Comparison of ENCODE assay signal across 8 cellular contexts in the genomic region with DNA sequence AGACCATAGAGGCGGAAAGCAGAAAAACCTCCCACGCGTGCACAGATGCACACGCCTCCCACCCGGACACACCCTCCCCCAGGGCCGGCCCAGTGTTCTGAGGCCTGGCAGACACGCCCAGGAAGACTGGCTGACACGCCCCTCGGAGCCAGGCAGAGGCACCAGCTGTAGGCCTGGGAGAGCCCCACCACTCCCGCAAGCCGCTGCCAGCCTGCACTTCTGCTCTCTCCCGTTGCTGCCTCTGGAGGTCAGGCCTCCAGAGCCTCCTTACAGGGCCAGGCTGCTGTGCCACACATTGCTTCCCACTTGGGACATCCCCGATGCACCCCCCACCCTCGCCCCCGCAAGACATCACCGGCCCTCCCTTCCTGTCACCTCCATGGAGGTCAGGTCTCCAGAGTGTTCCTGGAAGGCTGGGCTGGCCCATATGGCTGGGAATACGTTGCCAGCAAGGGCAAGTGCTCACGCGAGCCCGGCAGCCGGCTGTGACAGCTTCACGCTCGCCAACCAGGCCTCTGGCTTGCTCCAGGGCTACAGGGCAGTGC. TPM values are rescaled to one million over a fixed set of nuclear protein-coding genes. Genes with fewer than 3 reads are reported as not detected.
DNase-seq lines count a peak whose midpoint lies in the region; ATAC-seq and TF ChIP-seq lines count a peak whose summit lies in the region.

No MANE protein-coding gene starts in this region.

- no peaks in the 10 kb centered on the region for H3K36me3 ChIP-seq in BE2C
- H3K36me3 ChIP-seq in naive thymus-derived CD4-positive, alpha-beta T cell (ENCODE audit: control insufficient read depth in 2 of 3, insufficient read depth in 3 of 3, low read length in 3 of 3) = no peaks in the 10 kb centered on the region
- no peaks in the 10 kb centered on the region for H3K36me3 ChIP-seq in thyroid gland

- no peak overlapping the region for H3K27ac ChIP-seq in naive thymus-derived CD4-positive, alpha-beta T cell (ENCODE audit: low read depth, low read length)
- H3K27ac ChIP-seq in thyroid gland = no peak overlapping the region

- H3K27me3 ChIP-seq in BE2C = no peaks in the 10 kb centered on the region
- no peaks in the 10 kb centered on the region for H3K27me3 ChIP-seq in naive thymus-derived CD4-positive, alpha-beta T cell (ENCODE audit: control insufficient read depth in 2 of 2, insufficient read depth in 2 of 2, low read length in 2 of 2)
- no peaks in the 10 kb centered on the region for H3K27me3 ChIP-seq in thyroid gland

- no peak overlapping the region for H3K4me3 Mint-ChIP-seq in activated B cell treated with CpG ODN at 0.5 μM for 24 hours
- peak overlapping the region in 5 of 10 donors; percentile 10 to 53 (median 46) for H3K4me3 Mint-ChIP-seq in naive thymus-derived CD4-positive, alpha-beta T cell

- no peak overlapping the region for H3K27ac Mint-ChIP-seq in activated B cell treated with CpG ODN at 0.5 μM for 24 hours
- peak overlapping the region in 1 of 9 donors; percentile 24 for H3K27ac Mint-ChIP-seq in naive thymus-derived CD4-positive, alpha-beta T cell

- H3K27me3 Mint-ChIP-seq in activated B cell treated with CpG ODN at 0.5 μM for 24 hours = peaks cover 13% of the 10 kb centered on the region
- H3K27me3 Mint-ChIP-seq in naive thymus-derived CD4-positive, alpha-beta T cell = peaks cover 0 to 5% (median 0%) of the 10 kb centered on the region in 5 donors

- no peaks in the 10 kb centered on the region for H3K9me3 Mint-ChIP-seq in activated B cell treated with CpG ODN at 0.5 μM for 24 hours
- no peaks in the 10 kb centered on the region for H3K9me3 Mint-ChIP-seq in naive thymus-derived CD4-positive, alpha-beta T cell

- peaks cover 8% of the 10 kb centered on the region for H3K4me1 ChIP-seq in BE2C
- peaks cover 3 to 8% of the 10 kb centered on the region in 2 donors for H3K4me1 ChIP-seq in naive thymus-derived CD4-positive, alpha-beta T cell (ENCODE audit: control insufficient read depth in 2 of 2, insufficient read depth in 2 of 2, low read length in 2 of 2)
- H3K4me1 ChIP-seq in thyroid gland = peaks cover 3 to 18% of the 10 kb centered on the region in 2 donors

- POLR2A ChIA-PET in activated B cell treated with CpG ODN at 0.5 μM for 24 hours (lab: Charles Lee) = no interaction called here
- POLR2A ChIA-PET in naive thymus-derived CD4-positive, alpha-beta T cell (lab: Charles Lee) = no interaction called here

- TF ChIP-seq CTCF in BE2C (IDR thresholded peaks at IDR 0.05; ENCODE audit: low read depth, low read length) = no peak; the same call in 1 of the 2 replicates
- TF ChIP-seq CTCF in activated B cell treated with CpG ODN at 0.5 μM for 24 hours (IDR thresholded peaks at IDR 0.05) = no peak
- TF ChIP-seq CTCF in thyroid gland (IDR thresholded peaks at IDR 0.05) = no peak

- TF ChIP-seq POLR2A in thyroid gland (IDR thresholded peaks at IDR 0.05) = no peak

- peaks cover 14% of the 10 kb centered on the region for H3K4me1 Mint-ChIP-seq in activated B cell treated with CpG ODN at 0.5 μM for 24 hours
- H3K4me1 Mint-ChIP-seq in naive thymus-derived CD4-positive, alpha-beta T cell = peaks cover 0 to 25% (median 5%) of the 10 kb centered on the region in 7 donors

- ATAC-seq in activated B cell treated with CpG ODN at 0.5 μM for 24 hours (ENCODE audit: low read depth) (peak; percentile 91), GM21367 (IDR thresholded peaks at IDR 0.05; ENCODE audit: unreplicated experiment) (no peak)
- peak; percentile 97 for ATAC-seq in naive thymus-derived CD4-positive, alpha-beta T cell

- DNase-seq in BE2C (peak; percentile 76), MV-4-11 (lab: John Stamatoyannopoulos, UW) (peak; percentile 76), activated B cell treated with CpG ODN at 0.5 μM for 24 hours (peak; percentile 23), dermis blood vessel endothelial cell (peak; percentile 44), thyroid gland (peak; percentile 21 to 27), mesenteric fat pad (ENCODE audit: low spot score) (no peak)
- DNase-seq in naive thymus-derived CD4-positive, alpha-beta T cell = peak; percentile 43 to 78 (median 72)

- WGBS in thyroid gland, 2 donors = 56 to 70% methylated on average over 12 to 22 of the region's 23 CpGs

- H3K9me3 ChIP-seq in BE2C (no peaks in the 10 kb centered on the region), thyroid gland (no peaks in the 10 kb centered on the region)
- no peaks in the 10 kb centered on the region for H3K9me3 ChIP-seq in naive thymus-derived CD4-positive, alpha-beta T cell (ENCODE audit: control insufficient read depth in 2 of 3, low read length in 3 of 3)

- intact Hi-C loops in activated B cell treated with CpG ODN at 0.5 μM for 24 hours (cut with micrococcal nuclease) (no loop called here), thyroid gland (cut with DNase I) (no loop called here)
- intact Hi-C loops in naive thymus-derived CD4-positive, alpha-beta T cell (cut with micrococcal nuclease) = loop anchor here in 1 of 2 donors (2.0 kb wide), 1 partner anchor 63 kb away; no protein-coding TSS in a partner anchor

- CTCF ChIA-PET in activated B cell treated with CpG ODN at 0.5 μM for 24 hours (lab: Charles Lee) = no interaction called here
- CTCF ChIA-PET in naive thymus-derived CD4-positive, alpha-beta T cell (lab: Charles Lee) = no interaction called here

- H3K4me3 ChIP-seq in BE2C (ENCODE audit: low read depth, low read length) = no peak overlapping the region
- no peak overlapping the region for H3K4me3 ChIP-seq in naive thymus-derived CD4-positive, alpha-beta T cell (ENCODE audit: low read length)
- no peak overlapping the region for H3K4me3 ChIP-seq in thyroid gland (replicated peaks in 1 of 3)

- H3K36me3 Mint-ChIP-seq in activated B cell treated with CpG ODN at 0.5 μM for 24 hours (ENCODE audit: low read depth) = no peaks in the 10 kb centered on the region
- H3K36me3 Mint-ChIP-seq in naive thymus-derived CD4-positive, alpha-beta T cell = no peaks in the 10 kb centered on the region

RNA-seq across cellular contexts. Expression of a gene that starts 40.4 kb away (rescaled TPM):
- polyA plus RNA-seq in BE2C (2012; ENCODE audit: insufficient read depth, insufficient read length, low read depth) = 12.2 TPM
- 31.1 and 35.6 TPM in 2 replicates for total RNA-seq in activated B cell treated with CpG ODN at 0.5 μM for 24 hours
- total RNA-seq in dermis blood vessel endothelial cell = 4.3 and 10.8 TPM in 2 replicates
- total RNA-seq in naive thymus-derived CD4-positive, alpha-beta T cell = 10 to 100 TPM in 2 of 5 experiments, 1 to 10 TPM in 3; 5.2 to 15.9 (median 6.0) TPM
- 1 to 10 TPM in 1 of 2 donors, under 1 TPM in 1; 0.33 to 1.1 TPM for polyA plus RNA-seq in naive thymus-derived CD4-positive, alpha-beta T cell
- total RNA-seq in thyroid gland = 10 to 100 TPM in 3 of 4 donors, 1 to 10 TPM in 1; 5.2 to 38.5 (median 18.7) TPM
- 8.4 TPM for total RNA-seq in mesenteric fat pad
